In the genomic region with DNA sequence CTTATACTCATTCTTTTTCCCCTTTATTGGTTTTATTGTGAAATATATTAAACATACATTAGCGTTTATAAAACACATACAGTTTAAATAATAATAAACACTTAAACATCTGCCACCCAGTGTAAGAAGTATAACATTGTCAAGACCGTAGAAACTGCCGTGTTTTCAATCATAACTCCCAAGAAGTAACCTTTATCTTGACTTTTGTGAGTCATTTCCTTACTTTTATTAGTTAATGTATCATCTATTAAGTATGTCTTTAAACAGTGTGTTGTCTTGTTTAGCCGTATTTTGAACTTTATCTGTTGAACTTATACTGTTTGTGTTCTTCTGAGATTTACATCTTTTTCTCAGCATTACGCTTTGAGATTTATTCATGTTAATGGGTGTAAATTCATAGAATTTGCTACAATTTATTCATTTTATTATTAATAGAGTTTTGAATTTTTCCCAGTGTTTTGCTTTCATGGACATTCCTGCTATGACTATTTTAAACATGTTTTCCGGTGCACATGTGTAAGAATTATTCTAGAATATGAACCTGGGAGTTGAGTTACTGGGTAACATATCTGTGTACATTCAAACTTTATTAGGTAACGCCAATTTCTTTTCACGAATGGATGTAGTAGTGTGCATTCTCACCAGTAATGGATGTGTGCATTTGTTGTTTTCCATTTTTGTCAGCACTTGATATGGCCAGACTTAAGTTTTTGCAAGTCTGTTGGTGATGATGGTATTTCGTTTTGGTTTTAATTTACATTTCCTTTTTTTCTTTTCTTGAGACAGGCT, we compare ENCODE assay signal across 1 cellular context.
A peak's percentile ranks its signal among the peaks of the same experiment; 100 is the strongest.
TF ChIP-seq lines count a peak whose summit lies in the region.

No MANE protein-coding gene starts in this region.

TF ChIP-seq in SK-N-SH, 30 proteins besides CTCF, POLR2A, EP300 and RAD21 (continued from another document):
- peak; percentile 85 for TF ChIP-seq MEF2A (IDR thresholded peaks at IDR 0.05; ENCODE audit: borderline replicate concordance, low read depth)
- peak; percentile 39; the same call in 1 of the 2 replicates for TF ChIP-seq NFIC (IDR thresholded peaks at IDR 0.05; ENCODE audit: borderline replicate concordance)
- no peak for TF ChIP-seq GABPA (IDR thresholded peaks at IDR 0.05; ENCODE audit: low read depth)
